ENCODE assay signal across 15 cellular contexts in genomic region chr12:124525927-124526692, GRCh38. TPM values are rescaled to one million over a fixed set of nuclear protein-coding genes. Genes with fewer than 3 reads are reported as not detected.
DNase-seq lines count a peak whose midpoint lies in the region; ATAC-seq and TF ChIP-seq lines count a peak whose summit lies in the region.
"Had no signal": no experiment of that assay in that cellular context is flagged by ENCODE, and none has a peak within 500 bp of the region (broad histone marks: within the 10 kb centered on the region; RNA-seq: fewer than 3 reads in every experiment).

No MANE protein-coding gene starts in this region.

- 84% methylated on average over 11 of the region's 13 CpGs for WGBS in esophagus muscularis mucosa
- WGBS in sigmoid colon, 2 donors: 93 to 94% methylated on average over 13 of the region's 13 CpGs

- H3K4me3 ChIP-seq in BLaER1 (no peak overlapping the region), NT2/D1 (ENCODE audit: insufficient read length, low read depth) (no peak overlapping the region), esophagus muscularis mucosa (no peak overlapping the region), sigmoid colon (no peak overlapping the region)
- H3K4me3 ChIP-seq: Peyer's patch, SJCRH30 had no signal

- TF ChIP-seq EP300 in esophagus muscularis mucosa (IDR thresholded peaks at IDR 0.05) (no peak), sigmoid colon (IDR thresholded peaks at IDR 0.05) (no peak)

- H3K4me1 ChIP-seq in BLaER1 (peaks cover 99% of the 10 kb centered on the region), NT2/D1 (ENCODE audit: insufficient read depth, insufficient read length) (peaks cover 12% of the 10 kb centered on the region), esophagus muscularis mucosa (peaks cover 40 to 82% (median 66%) of the 10 kb centered on the region in 4 donors), sigmoid colon (peaks cover 0 to 55% (median 40%) of the 10 kb centered on the region in 4 donors)

- H4K20me1 ChIP-seq in BLaER1: peaks cover 100% of the 10 kb centered on the region

- H3K36me3 ChIP-seq in BLaER1 (peaks cover 4% of the 10 kb centered on the region), NT2/D1 (ENCODE audit: insufficient read depth, insufficient read length, low read length) (peaks cover 62% of the 10 kb centered on the region), esophagus muscularis mucosa (peaks cover 0 to 11% (median 4%) of the 10 kb centered on the region in 4 donors), sigmoid colon (peaks cover 0 to 5% (median 0%) of the 10 kb centered on the region in 4 donors)
- H3K36me3 ChIP-seq: Peyer's patch, SJCRH30 had no signal

- DNase-seq in NT2/D1 (ENCODE audit: low read depth, low spot score) (no peak), esophagus muscularis mucosa (ENCODE audit: extremely low spot score) (no peak), sigmoid colon (no peak), NCI-H2196 treated with DMSO at 0.1 percent for 48 hours (lab: John Stamatoyannopoulos, UW; ENCODE audit: unreplicated experiment) (no peak), amygdala (lab: John Stamatoyannopoulos, UW) (no peak), caudate nucleus (lab: John Stamatoyannopoulos, UW) (no peak)
- DNase-seq: CD8-positive, alpha-beta T cell; GF-D8; Karpas-422; NCI-H187 treated with DMSO at 0.1 percent for 48 hours; NCI-H82; Peyer's patch had no signal

- H3K9me3 ChIP-seq in BLaER1 (no peaks in the 10 kb centered on the region), NT2/D1 (ENCODE audit: insufficient read depth, low read length) (no peaks in the 10 kb centered on the region), esophagus muscularis mucosa (no peaks in the 10 kb centered on the region), sigmoid colon (no peaks in the 10 kb centered on the region)
- H3K9me3 ChIP-seq: Peyer's patch, SJCRH30 had no signal

- TF ChIP-seq POLR2A in esophagus muscularis mucosa (IDR thresholded peaks at IDR 0.05; ENCODE audit: low read depth) (no peak), sigmoid colon (IDR thresholded peaks at IDR 0.05) (no peak)

- no peak for TF ChIP-seq CTCF in esophagus muscularis mucosa (IDR thresholded peaks at IDR 0.05)
- TF ChIP-seq CTCF in sigmoid colon (IDR thresholded peaks at IDR 0.05): no peak

- peak overlapping the region; percentile 89 for H3K27ac ChIP-seq in BLaER1
- peak overlapping the region in 3 of 4 donors; percentile 35 to 55 (median 48) for H3K27ac ChIP-seq in esophagus muscularis mucosa (replicated peaks in 1 of 4)
- H3K27ac ChIP-seq in sigmoid colon: peak overlapping the region; percentile 5 to 99 (median 58)
- H3K27ac ChIP-seq in caudate nucleus (ENCODE audit: low read depth, low read length): no peak overlapping the region
- H3K27ac ChIP-seq: Peyer's patch, SJCRH30 had no signal

- intact Hi-C loops in esophagus muscularis mucosa (cut with DNase I): no loop called here
- intact Hi-C loops in sigmoid colon (cut with DNase I): no loop called here

- no peaks in the 10 kb centered on the region for H3K27me3 ChIP-seq in BLaER1
- no peaks in the 10 kb centered on the region for H3K27me3 ChIP-seq in NT2/D1 (ENCODE audit: insufficient read depth, insufficient read length)
- H3K27me3 ChIP-seq in esophagus muscularis mucosa: no peaks in the 10 kb centered on the region
- H3K27me3 ChIP-seq in sigmoid colon: no peaks in the 10 kb centered on the region
- H3K27me3 ChIP-seq: Peyer's patch, SJCRH30 had no signal

- peak overlapping the region; percentile 98 for H3K4me2 ChIP-seq in BLaER1

- H3K9ac ChIP-seq in BLaER1: no peak overlapping the region; the same call in 1 of the 2 replicates
- peak overlapping the region; percentile 45 for H3K9ac ChIP-seq in NT2/D1 (ENCODE audit: insufficient read length, low read depth)

- ATAC-seq in HG03432 (IDR thresholded peaks at IDR 0.05; ENCODE audit: unreplicated experiment): no peak
- ATAC-seq: CD8-positive, alpha-beta T cell had no signal

RNA-seq across cellular contexts. Expression of gene NCOR2, which starts 41.3 kb away (rescaled TPM):
- total RNA-seq in esophagus muscularis mucosa: 100 to 1,000 TPM; 107 to 188 (median 131) TPM
- total RNA-seq in sigmoid colon: 100 to 1,000 TPM in 1 of 4 donors, 10 to 100 TPM in 3; 42.5 to 134 (median 73.5) TPM
- polyA plus RNA-seq in sigmoid colon: 10 to 100 TPM; 18.6 to 81.8 (median 24.7) TPM
